ENCODE assay signal across 20 cellular contexts in the genomic region with DNA sequence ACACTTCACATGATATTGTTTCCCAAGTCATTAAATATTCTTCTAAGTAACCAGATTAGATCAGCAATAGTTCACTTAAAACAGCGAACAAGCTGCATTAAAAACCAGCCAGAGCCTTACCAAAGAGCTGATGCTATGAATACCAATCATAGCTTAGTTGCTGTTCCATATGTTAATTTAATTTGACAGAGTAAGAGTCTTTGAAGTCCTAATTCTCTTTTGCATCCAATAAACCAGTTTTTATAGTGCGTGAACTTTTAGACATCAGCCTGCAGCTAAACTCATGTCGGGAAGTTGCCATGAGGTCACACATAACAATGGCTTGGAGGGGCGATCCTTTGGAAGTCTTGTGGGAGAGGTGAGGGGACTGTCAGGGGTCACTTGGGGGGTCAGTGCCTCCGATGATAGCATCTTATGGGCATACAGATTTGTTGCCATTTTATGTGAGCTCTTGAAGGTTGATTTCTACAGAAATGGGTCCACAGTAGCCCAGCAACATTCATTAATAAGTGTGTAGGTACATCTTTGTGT.
DNase-seq lines count a peak whose midpoint lies in the region; ATAC-seq and TF ChIP-seq lines count a peak whose summit lies in the region.
"Had no signal": no experiment of that assay in that cellular context is flagged by ENCODE, and none has a peak within 500 bp of the region (broad histone marks: within the 10 kb centered on the region; RNA-seq: fewer than 3 reads in every experiment).

No MANE protein-coding gene starts in this region.

- RAD21 ChIA-PET in HCT116 (lab: Charles Lee; ENCODE audit: low non-redundant PET in 1 of 2, low total read pairs in 2 of 2, uncharacterized antibody in 2 of 2, unreplicated experiment in 2 of 2), result no interaction called here

- no peak overlapping the region for H3K4me2 ChIP-seq in HCT116 (ENCODE audit: low read length)
- H3K4me2 ChIP-seq in trophoblast cell (ENCODE audit: low read length), result no peak overlapping the region
- H3K4me2 ChIP-seq: A549 had no signal

- no peak overlapping the region for H2AFZ ChIP-seq in HCT116 (ENCODE audit: low read depth, low read length, poor library complexity, severe bottlenecking)
- no peak overlapping the region for H2AFZ ChIP-seq in trophoblast cell (ENCODE audit: insufficient read depth, low read length, poor library complexity)

- H3K9me3 ChIP-seq in HCT116 (ENCODE audit: control insufficient read depth in 1 of 2, insufficient read depth in 1 of 2, low read depth in 1 of 2, low read length in 2 of 2), result no peaks in the 10 kb centered on the region
- H3K9me3 ChIP-seq in mesodermal cell (ENCODE audit: control insufficient read depth, low read length), result peaks cover 2% of the 10 kb centered on the region
- no peaks in the 10 kb centered on the region for H3K9me3 ChIP-seq in trophoblast cell (ENCODE audit: insufficient read depth, low read depth, low read length)
- H3K9me3 ChIP-seq: A549; BLaER1 treated with 17β-estradiol and CSF1 and Interleukin-3, amounts not matched to agents 10 nM and 100 nM had no signal

- H4K8ac ChIP-seq in trophoblast cell (ENCODE audit: low read depth, low read length), result no peak overlapping the region

- no peak overlapping the region for H2BK5ac ChIP-seq in trophoblast cell (ENCODE audit: low read depth, low read length, poor library complexity)

- H3K36me3 Mint-ChIP-seq in chondrocyte (ENCODE audit: low read depth), result peaks cover 3% of the 10 kb centered on the region
- H3K36me3 Mint-ChIP-seq: CD8-positive, alpha-beta T cell had no signal

- no peak overlapping the region for H4K12ac ChIP-seq in trophoblast cell (ENCODE audit: low read depth, low read length)

- no TSS peak for BruUV-seq in HCT116 (replicated peaks; lab: Mats Ljungman, UMichigan)

- peaks cover 2% of the 10 kb centered on the region for H3K79me1 ChIP-seq in trophoblast cell (ENCODE audit: low read length)

- no peak overlapping the region for H3K18ac ChIP-seq in trophoblast cell (ENCODE audit: low read length)

- H3K4me3 Mint-ChIP-seq in chondrocyte (ENCODE audit: unreplicated experiment), result no peak overlapping the region
- H3K4me3 Mint-ChIP-seq: CD8-positive, alpha-beta T cell had no signal

- H2AK5ac ChIP-seq in trophoblast cell (ENCODE audit: low read length), result no peak overlapping the region

- H3K36me3 ChIP-seq in HCT116 (ENCODE audit: control insufficient read depth in 1 of 2, insufficient read depth in 2 of 2, low read length in 2 of 2) (peaks cover 2 to 18% of the 10 kb centered on the region in 2 experiments; a peak in 1 of 4 replicates), mesodermal cell (ENCODE audit: control insufficient read depth, insufficient read depth, low read length) (peaks cover 45% of the 10 kb centered on the region), trophoblast cell (ENCODE audit: control insufficient read depth in 1 of 2, insufficient read depth in 2 of 2, low read length in 2 of 2) (no peaks in the 10 kb centered on the region)
- H3K36me3 ChIP-seq: BLaER1 treated with 17β-estradiol and CSF1 and Interleukin-3, amounts not matched to agents 10 nM and 100 nM had no signal

- H3K9ac ChIP-seq in HCT116 (ENCODE audit: low read length) (no peak overlapping the region), trophoblast cell (ENCODE audit: low read length) (no peak overlapping the region)
- H3K9ac ChIP-seq: BLaER1 treated with 17β-estradiol and CSF1 and Interleukin-3, amounts not matched to agents 10 nM and 100 nM had no signal

- DNase-seq in HCT116 (ENCODE audit: low read depth, low spot score) (no peak), chondrocyte (ENCODE audit: low spot score) (no peak), trophoblast cell (no peak), T-helper 1 cell (no peak), NCI-H82 treated with DMSO at 0.1 percent for 48 hours (lab: John Stamatoyannopoulos, UW; ENCODE audit: unreplicated experiment) (no peak), dedifferentiated amniotic fluid mesenchymal stem cell (ENCODE audit: extremely low spot score) (no peak)
- DNase-seq: CD8-positive, alpha-beta T cell; DMS53; GOT3; KG1; NCI-H187; NCI-H2107; NCI-H510A treated with DMSO at 0.1 percent for 48 hours; NCI-H774; RPMI8226; SHP77 treated with DMSO at 0.1 percent for 48 hours had no signal

- no peaks in the 10 kb centered on the region for H3K9me2 ChIP-seq in HCT116 (ENCODE audit: insufficient read depth)

- H3K23ac ChIP-seq in trophoblast cell (ENCODE audit: low read length), result no peak overlapping the region

- POLR2A ChIA-PET in HCT116 (lab: Charles Lee), result no interaction called here

- no peak overlapping the region for H3K14ac ChIP-seq in trophoblast cell (ENCODE audit: low read length)

- H3K9me3 Mint-ChIP-seq in chondrocyte (ENCODE audit: low read depth), result no peaks in the 10 kb centered on the region
- H3K9me3 Mint-ChIP-seq: CD8-positive, alpha-beta T cell had no signal

- ATAC-seq in HCT116, result no peak
- no peak for ATAC-seq in HG03354 (IDR thresholded peaks at IDR 0.05; ENCODE audit: poor library complexity, severe bottlenecking, unreplicated experiment)
- ATAC-seq: A549; CD8-positive, alpha-beta T cell had no signal

- H3K4me1 ChIP-seq in HCT116 (ENCODE audit: control insufficient read depth in 1 of 2, insufficient read depth in 2 of 2, low read length in 2 of 2), result peaks cover 49 to 58% of the 10 kb centered on the region in 2 experiments
- peaks cover 21% of the 10 kb centered on the region for H3K4me1 ChIP-seq in mesodermal cell (ENCODE audit: control insufficient read depth, insufficient read depth, low read length, poor library complexity, severe bottlenecking)
- H3K4me1 ChIP-seq in trophoblast cell (ENCODE audit: control insufficient read depth in 1 of 2, insufficient read depth in 2 of 2, low read length in 2 of 2), result peaks cover 0 to 7% of the 10 kb centered on the region in 2 experiments

- no peak for TF ChIP-seq POLR2A in HCT116 (IDR thresholded peaks at IDR 0.05; ENCODE audit: borderline replicate concordance, extremely low read depth, insufficient read depth, insufficient read length)

- no peak overlapping the region for H4K91ac ChIP-seq in trophoblast cell (ENCODE audit: low read depth, low read length)

- H3K4me3 ChIP-seq in HCT116 (replicated peaks in 1 of 2; ENCODE audit: low read depth in 1 of 2, low read length in 2 of 2) (no peak overlapping the region), mesodermal cell (ENCODE audit: extremely low read depth, insufficient read depth, low read length, poor library complexity, severe bottlenecking) (no peak overlapping the region), trophoblast cell (ENCODE audit: low read depth, low read length) (no peak overlapping the region)
- H3K4me3 ChIP-seq: A549; BLaER1 treated with 17β-estradiol and CSF1 and Interleukin-3, amounts not matched to agents 10 nM and 100 nM had no signal

- H3K4me1 Mint-ChIP-seq in chondrocyte (ENCODE audit: low read depth), result peaks cover 57% of the 10 kb centered on the region

- intact Hi-C loops in HCT116 (cut with micrococcal nuclease), result no loop called here

- H2BK120ac ChIP-seq in trophoblast cell (ENCODE audit: insufficient read depth, low read length, poor library complexity), result no peak overlapping the region

- TF ChIP-seq RAD21 in HCT116 (IDR thresholded peaks at IDR 0.05; ENCODE audit: low read depth), result no peak

- H2BK12ac ChIP-seq in trophoblast cell (ENCODE audit: low read length), result no peak overlapping the region

- peaks cover 55% of the 10 kb centered on the region; the same call in 1 of the 2 replicates for H4K20me1 ChIP-seq in HCT116 (ENCODE audit: insufficient read depth)
- H4K20me1 ChIP-seq: BLaER1 treated with 17β-estradiol and CSF1 and Interleukin-3, amounts not matched to agents 10 nM and 100 nM had no signal

- no peaks in the 10 kb centered on the region for H3K27me3 Mint-ChIP-seq in chondrocyte (ENCODE audit: low read depth)

- peaks cover 100% of the 10 kb centered on the region for H3K79me2 ChIP-seq in HCT116 (ENCODE audit: insufficient read depth, low read length)
- no peaks in the 10 kb centered on the region for H3K79me2 ChIP-seq in trophoblast cell (ENCODE audit: control insufficient read depth, insufficient read depth, low read length, poor library complexity)

- H3K4ac ChIP-seq in trophoblast cell (ENCODE audit: low read depth, low read length), result peak overlapping the region; percentile 21

- no peak for TF ChIP-seq CTCF in HCT116 (IDR thresholded peaks at IDR 0.05 in 2 of 3, conservative IDR thresholded peaks at IDR 0.05 in 1 of 3; ENCODE audit: borderline replicate concordance in 1 of 3, insufficient read depth in 1 of 3, low read depth in 2 of 3, low read length in 2 of 3)
- TF ChIP-seq CTCF in chondrocyte (IDR thresholded peaks at IDR 0.05), result no peak

- WGBS in mesodermal cell (ENCODE audit: insufficient coverage in 2 of 2), 2 experiments, result 76 to 88% methylated on average over 3 to 5 of the region's 5 CpGs
- no CpG with 5 or more reads among the region's 5 CpGs for WGBS in trophoblast cell (ENCODE audit: extremely low coverage, insufficient coverage, insufficient read length)

- CTCF ChIA-PET in HCT116 (lab: Charles Lee), result no interaction called here

- peak overlapping the region; percentile 71 for H3K27ac Mint-ChIP-seq in chondrocyte (ENCODE audit: unreplicated experiment)
- H3K27ac Mint-ChIP-seq: CD8-positive, alpha-beta T cell had no signal

- peak overlapping the region; percentile 1; the same call in 1 of the 2 replicates for H3K27ac ChIP-seq in HCT116 (ENCODE audit: low read depth, low read length)
- H3K27ac ChIP-seq in mesodermal cell (ENCODE audit: low read depth, low read length, severe bottlenecking), result peak overlapping the region; percentile 26
- no peak overlapping the region for H3K27ac ChIP-seq in trophoblast cell (ENCODE audit: low read depth, low read length)
- H3K27ac ChIP-seq: A549; BLaER1 treated with 17β-estradiol and CSF1 and Interleukin-3, amounts not matched to agents 10 nM and 100 nM had no signal

- H3K27me3 ChIP-seq in HCT116 (ENCODE audit: insufficient read depth, low read length), result no peaks in the 10 kb centered on the region
- no peaks in the 10 kb centered on the region for H3K27me3 ChIP-seq in trophoblast cell (ENCODE audit: insufficient read depth, low read length)
- H3K27me3 ChIP-seq: BLaER1 treated with 17β-estradiol and CSF1 and Interleukin-3, amounts not matched to agents 10 nM and 100 nM had no signal

TF ChIP-seq in HCT116, 20 proteins besides CTCF, POLR2A, EP300 and RAD21:
- no peak for TF ChIP-seq EZH2phosphoT487 (IDR thresholded peaks at IDR 0.05; ENCODE audit: borderline replicate concordance)
- TF ChIP-seq POLR2AphosphoS5 (IDR thresholded peaks at IDR 0.05; ENCODE audit: low read depth, low read length), result peak; percentile 52
